ENCODE assay signal across 8 cellular contexts in the genomic region with DNA sequence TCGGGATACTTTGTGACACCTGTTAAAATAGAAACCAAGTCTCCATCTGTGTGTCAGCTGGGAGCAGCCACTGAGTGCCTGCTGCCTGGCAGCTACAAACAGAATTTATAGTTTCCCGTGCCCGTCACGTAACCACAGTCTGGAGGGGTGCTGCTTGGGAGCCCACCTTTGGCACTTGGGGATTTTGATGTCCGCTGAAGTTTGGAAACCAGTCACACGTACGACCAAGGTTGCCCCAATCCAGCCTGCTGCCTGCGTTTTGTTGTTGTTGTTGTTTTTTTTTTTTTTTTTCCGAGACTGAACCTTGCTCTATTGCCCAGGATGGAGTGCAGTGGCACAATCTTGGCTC. TPM values are rescaled to one million over a fixed set of nuclear protein-coding genes. Genes with fewer than 3 reads are reported as not detected.
DNase-seq lines count a peak whose midpoint lies in the region; ATAC-seq and TF ChIP-seq lines count a peak whose summit lies in the region.

No MANE protein-coding gene starts in this region.

- H3K4me1 Mint-ChIP-seq in memory B cell: peaks cover 8% of the 10 kb centered on the region
- peaks cover 4% of the 10 kb centered on the region for H3K4me1 Mint-ChIP-seq in type B pancreatic cell (ENCODE audit: unreplicated experiment)

- peak overlapping the region; percentile 78 for H3K27ac Mint-ChIP-seq in memory B cell
- H3K27ac Mint-ChIP-seq in type B pancreatic cell: peak overlapping the region; percentile 85

- H3K4me3 Mint-ChIP-seq in memory B cell (peak overlapping the region; percentile 91), type B pancreatic cell (peak overlapping the region; percentile 92)

- ATAC-seq in heart right ventricle: no peak
- ATAC-seq in Right ventricle myocardium inferior: no peak
- no peak for ATAC-seq in memory B cell (ENCODE audit: low read depth)

- H3K36me3 Mint-ChIP-seq in memory B cell (peaks cover 3% of the 10 kb centered on the region), type B pancreatic cell (peaks cover 10% of the 10 kb centered on the region)

- H3K4me3 ChIP-seq in heart right ventricle: peak overlapping the region in 8 of 10 donors; percentile 80 to 100 (median 98)
- H3K4me3 ChIP-seq in astrocyte of the cerebellum (ENCODE audit: low read depth, low read length): peak overlapping the region; percentile 96

- intact Hi-C loops in heart right ventricle (cut with DNase I): no loop called here
- intact Hi-C loops in Right ventricle myocardium inferior (cut with DNase I): no loop called here

- peaks cover 0 to 43% (median 24%) of the 10 kb centered on the region in 9 donors for H3K36me3 ChIP-seq in heart right ventricle

- WGBS in heart right ventricle, 2 donors: 57 to 63% methylated on average over 9 of the region's 9 CpGs

- DNase-seq in heart right ventricle (no peak), Right ventricle myocardium inferior (ENCODE audit: missing footprints) (no peak), astrocyte of the cerebellum (ENCODE audit: low read depth) (no peak), memory B cell (ENCODE audit: low spot score in 2 of 2) (no peak), type B pancreatic cell (ENCODE audit: extremely low spot score, unreplicated experiment) (peak; percentile 13), anterior cingulate cortex (lab: John Stamatoyannopoulos, UW) (no peak), hepatic stellate cell (ENCODE audit: low spot score) (no peak)
- DNase-seq in effector CD4-positive, alpha-beta T cell: no peak

- peaks cover 0 to 22% (median 14%) of the 10 kb centered on the region in 9 donors for H3K4me1 ChIP-seq in heart right ventricle

- H3K9me3 Mint-ChIP-seq in memory B cell (no peaks in the 10 kb centered on the region), type B pancreatic cell (no peaks in the 10 kb centered on the region)

- in situ Hi-C loops in astrocyte of the cerebellum (cut with HindIII; ENCODE audit: low sequenced_read_pairs): no loop called here

- peak overlapping the region in 6 of 10 donors; percentile 97 to 99 (median 99) for H3K27ac ChIP-seq in heart right ventricle

- no peaks in the 10 kb centered on the region for H3K27me3 ChIP-seq in heart right ventricle

- H3K27me3 Mint-ChIP-seq in memory B cell (peaks cover 2% of the 10 kb centered on the region), type B pancreatic cell (peaks cover 3% of the 10 kb centered on the region)

- no peaks in the 10 kb centered on the region for H3K9me3 ChIP-seq in heart right ventricle

- TF ChIP-seq CTCF in heart right ventricle (IDR thresholded peaks at IDR 0.05): no peak
- no peak for TF ChIP-seq CTCF in astrocyte of the cerebellum (IDR thresholded peaks at IDR 0.05; ENCODE audit: low read depth, low read length, missing control alignments)
- no peak for TF ChIP-seq CTCF in type B pancreatic cell (conservative IDR thresholded peaks at IDR 0.05)

RNA-seq across cellular contexts. Expression of gene TRRAP, which starts 1.6 kb away (rescaled TPM):
- total RNA-seq in heart right ventricle (10 to 100 TPM; 14.6 to 25.1 (median 22.7) TPM), Right ventricle myocardium inferior (14.3 TPM), type B pancreatic cell (ENCODE audit: low replicate concordance) (45.0 and 65.7 TPM in 2 replicates)
- polyA plus RNA-seq in heart right ventricle: 10 to 100 TPM in 1 of 2 donors, 1 to 10 TPM in 1; 4.8 to 12.7 TPM

RNA-seq across cellular contexts. Expression of gene TMEM130, which starts 10.1 kb away (rescaled TPM):
- total RNA-seq in heart right ventricle (1 to 10 TPM in 1 of 10 donors, under 1 TPM in 1, not detected in 8; 0.29 to 1.5 TPM), Right ventricle myocardium inferior (not detected), type B pancreatic cell (ENCODE audit: low replicate concordance) (0.17 and 1.2 TPM in 2 replicates)
- under 1 TPM; 0.12 to 0.22 TPM for polyA plus RNA-seq in heart right ventricle
